Comparison of ENCODE assay signal across 2 cellular contexts in the genomic region with DNA sequence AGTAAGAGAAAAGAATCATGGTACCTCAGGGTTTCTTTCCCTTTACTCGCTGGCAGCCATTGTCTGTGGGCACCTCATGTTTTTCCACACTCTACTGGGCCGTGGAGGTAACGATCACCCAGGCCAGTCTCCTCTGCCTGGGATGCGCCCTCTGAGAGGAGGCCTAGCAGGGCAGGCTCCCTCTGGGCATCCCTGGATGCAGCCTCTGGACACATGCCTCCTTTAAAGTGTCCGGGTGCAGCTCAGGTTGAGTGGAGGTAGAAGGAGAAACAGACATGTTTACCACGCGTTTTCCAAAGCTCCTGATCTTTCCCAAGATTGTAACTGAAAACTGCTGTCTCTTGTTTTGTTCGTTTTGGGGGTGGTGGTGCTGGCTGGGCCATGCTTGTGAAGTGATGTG.
TF ChIP-seq lines count a peak whose summit lies in the region.

No MANE protein-coding gene starts in this region.

TF ChIP-seq in GM23338, 12 proteins besides CTCF, POLR2A, EP300 and RAD21:
- TF ChIP-seq EZH2phosphoT487 (IDR thresholded peaks at IDR 0.05; ENCODE audit: unreplicated experiment) (no peak), EZH2 (IDR thresholded peaks at IDR 0.05; ENCODE audit: low read depth, unreplicated experiment) (no peak), ZNF114 (CRISPR knock-in tag; IDR thresholded peaks at IDR 0.05) (no peak), NANOG (IDR thresholded peaks at IDR 0.05; ENCODE audit: borderline replicate concordance) (no peak), ZNF331 (CRISPR knock-in tag; IDR thresholded peaks at IDR 0.05; ENCODE audit: low read depth) (no peak)
- TF ChIP-seq, protein P1, sequence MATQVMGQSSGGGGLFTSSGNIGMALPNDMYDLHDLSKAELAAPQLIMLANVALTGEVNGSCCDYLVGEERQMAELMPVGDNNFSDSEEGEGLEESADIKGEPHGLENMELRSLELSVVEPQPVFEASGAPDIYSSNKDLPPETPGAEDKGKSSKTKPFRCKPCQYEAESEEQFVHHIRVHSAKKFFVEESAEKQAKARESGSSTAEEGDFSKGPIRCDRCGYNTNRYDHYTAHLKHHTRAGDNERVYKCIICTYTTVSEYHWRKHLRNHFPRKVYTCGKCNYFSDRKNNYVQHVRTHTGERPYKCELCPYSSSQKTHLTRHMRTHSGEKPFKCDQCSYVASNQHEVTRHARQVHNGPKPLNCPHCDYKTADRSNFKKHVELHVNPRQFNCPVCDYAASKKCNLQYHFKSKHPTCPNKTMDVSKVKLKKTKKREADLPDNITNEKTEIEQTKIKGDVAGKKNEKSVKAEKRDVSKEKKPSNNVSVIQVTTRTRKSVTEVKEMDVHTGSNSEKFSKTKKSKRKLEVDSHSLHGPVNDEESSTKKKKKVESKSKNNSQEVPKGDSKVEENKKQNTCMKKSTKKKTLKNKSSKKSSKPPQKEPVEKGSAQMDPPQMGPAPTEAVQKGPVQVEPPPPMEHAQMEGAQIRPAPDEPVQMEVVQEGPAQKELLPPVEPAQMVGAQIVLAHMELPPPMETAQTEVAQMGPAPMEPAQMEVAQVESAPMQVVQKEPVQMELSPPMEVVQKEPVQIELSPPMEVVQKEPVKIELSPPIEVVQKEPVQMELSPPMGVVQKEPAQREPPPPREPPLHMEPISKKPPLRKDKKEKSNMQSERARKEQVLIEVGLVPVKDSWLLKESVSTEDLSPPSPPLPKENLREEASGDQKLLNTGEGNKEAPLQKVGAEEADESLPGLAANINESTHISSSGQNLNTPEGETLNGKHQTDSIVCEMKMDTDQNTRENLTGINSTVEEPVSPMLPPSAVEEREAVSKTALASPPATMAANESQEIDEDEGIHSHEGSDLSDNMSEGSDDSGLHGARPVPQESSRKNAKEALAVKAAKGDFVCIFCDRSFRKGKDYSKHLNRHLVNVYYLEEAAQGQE (IDR thresholded peaks at IDR 0.05; ENCODE audit: unreplicated experiment), result no peak
- TF ChIP-seq, protein P2, sequence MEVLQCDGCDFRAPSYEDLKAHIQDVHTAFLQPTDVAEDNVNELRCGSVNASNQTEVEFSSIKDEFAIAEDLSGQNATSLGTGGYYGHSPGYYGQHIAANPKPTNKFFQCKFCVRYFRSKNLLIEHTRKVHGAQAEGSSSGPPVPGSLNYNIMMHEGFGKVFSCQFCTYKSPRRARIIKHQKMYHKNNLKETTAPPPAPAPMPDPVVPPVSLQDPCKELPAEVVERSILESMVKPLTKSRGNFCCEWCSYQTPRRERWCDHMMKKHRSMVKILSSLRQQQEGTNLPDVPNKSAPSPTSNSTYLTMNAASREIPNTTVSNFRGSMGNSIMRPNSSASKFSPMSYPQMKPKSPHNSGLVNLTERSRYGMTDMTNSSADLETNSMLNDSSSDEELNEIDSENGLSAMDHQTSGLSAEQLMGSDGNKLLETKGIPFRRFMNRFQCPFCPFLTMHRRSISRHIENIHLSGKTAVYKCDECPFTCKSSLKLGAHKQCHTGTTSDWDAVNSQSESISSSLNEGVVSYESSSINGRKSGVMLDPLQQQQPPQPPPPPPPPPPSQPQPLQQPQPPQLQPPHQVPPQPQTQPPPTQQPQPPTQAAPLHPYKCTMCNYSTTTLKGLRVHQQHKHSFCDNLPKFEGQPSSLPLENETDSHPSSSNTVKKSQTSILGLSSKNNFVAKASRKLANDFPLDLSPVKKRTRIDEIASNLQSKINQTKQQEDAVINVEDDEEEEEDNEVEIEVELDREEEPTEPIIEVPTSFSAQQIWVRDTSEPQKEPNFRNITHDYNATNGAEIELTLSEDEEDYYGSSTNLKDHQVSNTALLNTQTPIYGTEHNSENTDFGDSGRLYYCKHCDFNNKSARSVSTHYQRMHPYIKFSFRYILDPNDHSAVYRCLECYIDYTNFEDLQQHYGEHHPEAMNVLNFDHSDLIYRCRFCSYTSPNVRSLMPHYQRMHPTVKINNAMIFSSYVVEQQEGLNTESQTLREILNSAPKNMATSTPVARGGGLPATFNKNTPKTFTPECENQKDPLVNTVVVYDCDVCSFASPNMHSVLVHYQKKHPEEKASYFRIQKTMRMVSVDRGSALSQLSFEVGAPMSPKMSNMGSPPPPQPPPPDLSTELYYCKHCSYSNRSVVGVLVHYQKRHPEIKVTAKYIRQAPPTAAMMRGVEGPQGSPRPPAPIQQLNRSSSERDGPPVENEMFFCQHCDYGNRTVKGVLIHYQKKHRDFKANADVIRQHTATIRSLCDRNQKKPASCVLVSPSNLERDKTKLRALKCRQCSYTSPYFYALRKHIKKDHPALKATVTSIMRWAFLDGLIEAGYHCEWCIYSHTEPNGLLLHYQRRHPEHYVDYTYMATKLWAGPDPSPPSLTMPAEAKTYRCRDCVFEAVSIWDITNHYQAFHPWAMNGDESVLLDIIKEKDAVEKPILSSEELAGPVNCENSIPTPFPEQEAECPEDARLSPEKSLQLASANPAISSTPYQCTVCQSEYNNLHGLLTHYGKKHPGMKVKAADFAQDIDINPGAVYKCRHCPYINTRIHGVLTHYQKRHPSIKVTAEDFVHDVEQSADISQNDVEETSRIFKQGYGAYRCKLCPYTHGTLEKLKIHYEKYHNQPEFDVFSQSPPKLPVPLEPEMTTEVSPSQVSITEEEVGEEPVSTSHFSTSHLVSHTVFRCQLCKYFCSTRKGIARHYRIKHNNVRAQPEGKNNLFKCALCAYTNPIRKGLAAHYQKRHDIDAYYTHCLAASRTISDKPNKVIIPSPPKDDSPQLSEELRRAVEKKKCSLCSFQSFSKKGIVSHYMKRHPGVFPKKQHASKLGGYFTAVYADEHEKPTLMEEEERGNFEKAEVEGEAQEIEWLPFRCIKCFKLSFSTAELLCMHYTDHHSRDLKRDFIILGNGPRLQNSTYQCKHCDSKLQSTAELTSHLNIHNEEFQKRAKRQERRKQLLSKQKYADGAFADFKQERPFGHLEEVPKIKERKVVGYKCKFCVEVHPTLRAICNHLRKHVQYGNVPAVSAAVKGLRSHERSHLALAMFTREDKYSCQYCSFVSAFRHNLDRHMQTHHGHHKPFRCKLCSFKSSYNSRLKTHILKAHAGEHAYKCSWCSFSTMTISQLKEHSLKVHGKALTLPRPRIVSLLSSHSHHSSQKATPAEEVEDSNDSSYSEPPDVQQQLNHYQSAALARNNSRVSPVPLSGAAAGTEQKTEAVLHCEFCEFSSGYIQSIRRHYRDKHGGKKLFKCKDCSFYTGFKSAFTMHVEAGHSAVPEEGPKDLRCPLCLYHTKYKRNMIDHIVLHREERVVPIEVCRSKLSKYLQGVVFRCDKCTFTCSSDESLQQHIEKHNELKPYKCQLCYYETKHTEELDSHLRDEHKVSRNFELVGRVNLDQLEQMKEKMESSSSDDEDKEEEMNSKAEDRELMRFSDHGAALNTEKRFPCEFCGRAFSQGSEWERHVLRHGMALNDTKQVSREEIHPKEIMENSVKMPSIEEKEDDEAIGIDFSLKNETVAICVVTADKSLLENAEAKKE (CRISPR knock-in tag; IDR thresholded peaks at IDR 0.05), result no peak
- TF ChIP-seq, protein P3, sequence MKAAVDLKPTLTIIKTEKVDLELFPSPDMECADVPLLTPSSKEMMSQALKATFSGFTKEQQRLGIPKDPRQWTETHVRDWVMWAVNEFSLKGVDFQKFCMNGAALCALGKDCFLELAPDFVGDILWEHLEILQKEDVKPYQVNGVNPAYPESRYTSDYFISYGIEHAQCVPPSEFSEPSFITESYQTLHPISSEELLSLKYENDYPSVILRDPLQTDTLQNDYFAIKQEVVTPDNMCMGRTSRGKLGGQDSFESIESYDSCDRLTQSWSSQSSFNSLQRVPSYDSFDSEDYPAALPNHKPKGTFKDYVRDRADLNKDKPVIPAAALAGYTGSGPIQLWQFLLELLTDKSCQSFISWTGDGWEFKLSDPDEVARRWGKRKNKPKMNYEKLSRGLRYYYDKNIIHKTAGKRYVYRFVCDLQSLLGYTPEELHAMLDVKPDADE (IDR thresholded peaks at IDR 0.05), result no peak
TF ChIP-seq in GM23338: peak in this region for 0.

TF ChIP-seq in GM12878, 131 proteins besides CTCF, POLR2A, EP300 and RAD21:
- TF ChIP-seq BMI1 (IDR thresholded peaks at IDR 0.05; ENCODE audit: borderline replicate concordance), result no peak
- TF ChIP-seq, protein P4, sequence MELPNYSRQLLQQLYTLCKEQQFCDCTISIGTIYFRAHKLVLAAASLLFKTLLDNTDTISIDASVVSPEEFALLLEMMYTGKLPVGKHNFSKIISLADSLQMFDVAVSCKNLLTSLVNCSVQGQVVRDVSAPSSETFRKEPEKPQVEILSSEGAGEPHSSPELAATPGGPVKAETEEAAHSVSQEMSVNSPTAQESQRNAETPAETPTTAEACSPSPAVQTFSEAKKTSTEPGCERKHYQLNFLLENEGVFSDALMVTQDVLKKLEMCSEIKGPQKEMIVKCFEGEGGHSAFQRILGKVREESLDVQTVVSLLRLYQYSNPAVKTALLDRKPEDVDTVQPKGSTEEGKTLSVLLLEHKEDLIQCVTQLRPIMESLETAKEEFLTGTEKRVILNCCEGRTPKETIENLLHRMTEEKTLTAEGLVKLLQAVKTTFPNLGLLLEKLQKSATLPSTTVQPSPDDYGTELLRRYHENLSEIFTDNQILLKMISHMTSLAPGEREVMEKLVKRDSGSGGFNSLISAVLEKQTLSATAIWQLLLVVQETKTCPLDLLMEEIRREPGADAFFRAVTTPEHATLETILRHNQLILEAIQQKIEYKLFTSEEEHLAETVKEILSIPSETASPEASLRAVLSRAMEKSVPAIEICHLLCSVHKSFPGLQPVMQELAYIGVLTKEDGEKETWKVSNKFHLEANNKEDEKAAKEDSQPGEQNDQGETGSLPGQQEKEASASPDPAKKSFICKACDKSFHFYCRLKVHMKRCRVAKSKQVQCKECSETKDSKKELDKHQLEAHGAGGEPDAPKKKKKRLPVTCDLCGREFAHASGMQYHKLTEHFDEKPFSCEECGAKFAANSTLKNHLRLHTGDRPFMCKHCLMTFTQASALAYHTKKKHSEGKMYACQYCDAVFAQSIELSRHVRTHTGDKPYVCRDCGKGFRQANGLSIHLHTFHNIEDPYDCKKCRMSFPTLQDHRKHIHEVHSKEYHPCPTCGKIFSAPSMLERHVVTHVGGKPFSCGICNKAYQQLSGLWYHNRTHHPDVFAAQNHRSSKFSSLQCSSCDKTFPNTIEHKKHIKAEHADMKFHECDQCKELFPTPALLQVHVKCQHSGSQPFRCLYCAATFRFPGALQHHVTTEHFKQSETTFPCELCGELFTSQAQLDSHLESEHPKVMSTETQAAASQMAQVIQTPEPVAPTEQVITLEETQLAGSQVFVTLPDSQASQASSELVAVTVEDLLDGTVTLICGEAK (IDR thresholded peaks at IDR 0.05; ENCODE audit: borderline replicate concordance), result no peak
- TF ChIP-seq, protein P5, sequence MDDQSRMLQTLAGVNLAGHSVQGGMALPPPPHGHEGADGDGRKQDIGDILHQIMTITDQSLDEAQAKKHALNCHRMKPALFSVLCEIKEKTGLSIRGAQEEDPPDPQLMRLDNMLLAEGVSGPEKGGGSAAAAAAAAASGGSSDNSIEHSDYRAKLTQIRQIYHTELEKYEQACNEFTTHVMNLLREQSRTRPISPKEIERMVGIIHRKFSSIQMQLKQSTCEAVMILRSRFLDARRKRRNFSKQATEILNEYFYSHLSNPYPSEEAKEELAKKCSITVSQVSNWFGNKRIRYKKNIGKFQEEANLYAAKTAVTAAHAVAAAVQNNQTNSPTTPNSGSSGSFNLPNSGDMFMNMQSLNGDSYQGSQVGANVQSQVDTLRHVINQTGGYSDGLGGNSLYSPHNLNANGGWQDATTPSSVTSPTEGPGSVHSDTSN (IDR thresholded peaks at IDR 0.05; ENCODE audit: insufficient replicate concordance, low read depth, low read length), result no peak
- TF ChIP-seq ZNF622 (IDR thresholded peaks at IDR 0.05), result no peak
- no peak for TF ChIP-seq RUNX3 (IDR thresholded peaks at IDR 0.05; ENCODE audit: low read length)
- TF ChIP-seq ASH2L (IDR thresholded peaks at IDR 0.05; ENCODE audit: borderline replicate concordance, low read depth), result no peak
- no peak for TF ChIP-seq KAT2A (conservative IDR thresholded peaks at IDR 0.05; ENCODE audit: control insufficient read depth, low read depth, low read length)
- TF ChIP-seq PAX8 (IDR thresholded peaks at IDR 0.05), result no peak
- TF ChIP-seq GABPA (IDR thresholded peaks at IDR 0.05; ENCODE audit: low read depth), result no peak
- no peak for TF ChIP-seq CHD4 (IDR thresholded peaks at IDR 0.05)
- TF ChIP-seq, protein P6, sequence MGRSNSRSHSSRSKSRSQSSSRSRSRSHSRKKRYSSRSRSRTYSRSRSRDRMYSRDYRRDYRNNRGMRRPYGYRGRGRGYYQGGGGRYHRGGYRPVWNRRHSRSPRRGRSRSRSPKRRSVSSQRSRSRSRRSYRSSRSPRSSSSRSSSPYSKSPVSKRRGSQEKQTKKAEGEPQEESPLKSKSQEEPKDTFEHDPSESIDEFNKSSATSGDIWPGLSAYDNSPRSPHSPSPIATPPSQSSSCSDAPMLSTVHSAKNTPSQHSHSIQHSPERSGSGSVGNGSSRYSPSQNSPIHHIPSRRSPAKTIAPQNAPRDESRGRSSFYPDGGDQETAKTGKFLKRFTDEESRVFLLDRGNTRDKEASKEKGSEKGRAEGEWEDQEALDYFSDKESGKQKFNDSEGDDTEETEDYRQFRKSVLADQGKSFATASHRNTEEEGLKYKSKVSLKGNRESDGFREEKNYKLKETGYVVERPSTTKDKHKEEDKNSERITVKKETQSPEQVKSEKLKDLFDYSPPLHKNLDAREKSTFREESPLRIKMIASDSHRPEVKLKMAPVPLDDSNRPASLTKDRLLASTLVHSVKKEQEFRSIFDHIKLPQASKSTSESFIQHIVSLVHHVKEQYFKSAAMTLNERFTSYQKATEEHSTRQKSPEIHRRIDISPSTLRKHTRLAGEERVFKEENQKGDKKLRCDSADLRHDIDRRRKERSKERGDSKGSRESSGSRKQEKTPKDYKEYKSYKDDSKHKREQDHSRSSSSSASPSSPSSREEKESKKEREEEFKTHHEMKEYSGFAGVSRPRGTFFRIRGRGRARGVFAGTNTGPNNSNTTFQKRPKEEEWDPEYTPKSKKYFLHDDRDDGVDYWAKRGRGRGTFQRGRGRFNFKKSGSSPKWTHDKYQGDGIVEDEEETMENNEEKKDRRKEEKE (IDR thresholded peaks at IDR 0.05), result no peak
- TF ChIP-seq, protein P7, sequence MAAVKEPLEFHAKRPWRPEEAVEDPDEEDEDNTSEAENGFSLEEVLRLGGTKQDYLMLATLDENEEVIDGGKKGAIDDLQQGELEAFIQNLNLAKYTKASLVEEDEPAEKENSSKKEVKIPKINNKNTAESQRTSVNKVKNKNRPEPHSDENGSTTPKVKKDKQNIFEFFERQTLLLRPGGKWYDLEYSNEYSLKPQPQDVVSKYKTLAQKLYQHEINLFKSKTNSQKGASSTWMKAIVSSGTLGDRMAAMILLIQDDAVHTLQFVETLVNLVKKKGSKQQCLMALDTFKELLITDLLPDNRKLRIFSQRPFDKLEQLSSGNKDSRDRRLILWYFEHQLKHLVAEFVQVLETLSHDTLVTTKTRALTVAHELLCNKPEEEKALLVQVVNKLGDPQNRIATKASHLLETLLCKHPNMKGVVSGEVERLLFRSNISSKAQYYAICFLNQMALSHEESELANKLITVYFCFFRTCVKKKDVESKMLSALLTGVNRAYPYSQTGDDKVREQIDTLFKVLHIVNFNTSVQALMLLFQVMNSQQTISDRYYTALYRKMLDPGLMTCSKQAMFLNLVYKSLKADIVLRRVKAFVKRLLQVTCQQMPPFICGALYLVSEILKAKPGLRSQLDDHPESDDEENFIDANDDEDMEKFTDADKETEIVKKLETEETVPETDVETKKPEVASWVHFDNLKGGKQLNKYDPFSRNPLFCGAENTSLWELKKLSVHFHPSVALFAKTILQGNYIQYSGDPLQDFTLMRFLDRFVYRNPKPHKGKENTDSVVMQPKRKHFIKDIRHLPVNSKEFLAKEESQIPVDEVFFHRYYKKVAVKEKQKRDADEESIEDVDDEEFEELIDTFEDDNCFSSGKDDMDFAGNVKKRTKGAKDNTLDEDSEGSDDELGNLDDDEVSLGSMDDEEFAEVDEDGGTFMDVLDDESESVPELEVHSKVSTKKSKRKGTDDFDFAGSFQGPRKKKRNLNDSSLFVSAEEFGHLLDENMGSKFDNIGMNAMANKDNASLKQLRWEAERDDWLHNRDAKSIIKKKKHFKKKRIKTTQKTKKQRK (IDR thresholded peaks at IDR 0.05; ENCODE audit: low read depth, low read length), result no peak
- TF ChIP-seq DPF2 (IDR thresholded peaks at IDR 0.05), result no peak
- no peak for TF ChIP-seq RB1 (IDR thresholded peaks at IDR 0.05; ENCODE audit: borderline replicate concordance)
- no peak for TF ChIP-seq MXI1 (IDR thresholded peaks at IDR 0.05; ENCODE audit: low read depth, low read length)
- no peak for TF ChIP-seq BCL11A (IDR thresholded peaks at IDR 0.05; ENCODE audit: low read depth, low read length)
- no peak for TF ChIP-seq RAD51 (IDR thresholded peaks at IDR 0.05)
- no peak for TF ChIP-seq SREBF1 (IDR thresholded peaks at IDR 0.05; ENCODE audit: low read length)
- TF ChIP-seq FOXM1 (IDR thresholded peaks at IDR 0.05; ENCODE audit: low read depth, low read length), result no peak
- no peak for TF ChIP-seq NR2F1 (conservative IDR thresholded peaks at IDR 0.05)
